In the genomic region with DNA sequence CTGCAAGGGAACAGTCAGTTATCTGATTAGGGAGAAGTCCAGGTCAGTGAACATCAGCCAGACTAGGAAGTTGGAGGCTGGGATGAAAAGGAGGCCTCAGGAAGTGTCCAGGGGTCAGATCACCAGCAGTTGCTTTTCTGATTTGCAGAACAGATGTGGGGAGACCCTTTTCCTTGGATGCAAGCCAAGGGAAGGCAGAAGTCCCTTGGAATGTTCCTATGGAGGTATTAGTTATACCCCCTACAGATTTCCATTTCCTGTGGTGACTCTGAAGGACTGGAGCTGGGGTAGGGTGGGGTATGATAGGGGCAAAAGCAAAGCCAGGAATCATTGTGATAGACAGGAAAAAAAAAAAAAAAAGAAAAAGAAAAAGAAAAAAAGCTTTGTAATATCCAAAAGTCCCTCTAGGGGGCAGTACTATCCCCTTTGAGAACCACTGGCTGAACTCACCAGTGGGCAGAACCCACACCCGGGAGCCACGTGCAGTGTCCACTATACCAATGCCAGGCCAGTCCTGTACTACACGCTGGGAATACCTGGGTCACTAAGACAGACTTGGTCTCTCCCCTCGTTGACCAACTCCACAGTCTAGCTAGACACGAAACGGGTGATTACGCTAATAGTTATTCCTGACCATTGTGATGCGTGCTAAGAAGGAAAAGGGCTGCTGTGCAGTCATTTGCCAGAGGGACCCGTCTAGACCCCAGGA, we compare ENCODE assay signal across 10 cellular contexts. TPM values are rescaled to one million over a fixed set of nuclear protein-coding genes. Genes with fewer than 3 reads are reported as not detected.
DNase-seq lines count a peak whose midpoint lies in the region; ATAC-seq, FAIRE-seq and TF ChIP-seq lines count a peak whose summit lies in the region.
"Had no signal": no experiment of that assay in that cellular context is flagged by ENCODE, and none has a peak within 500 bp of the region (broad histone marks: within the 10 kb centered on the region; RNA-seq: fewer than 3 reads in every experiment).

No MANE protein-coding gene starts in this region.

- H3K27ac ChIP-seq in H1 (ENCODE audit: low read depth, low read length) = no peak overlapping the region

- H4K20me1 ChIP-seq in H1 (replicated peaks in 1 of 2; ENCODE audit: control insufficient read depth in 1 of 2, insufficient read depth in 2 of 2, low read length in 2 of 2) = peaks cover 10 to 11% of the 10 kb centered on the region in 2 experiments

- H4K8ac ChIP-seq in H1 (ENCODE audit: extremely low read depth, insufficient read depth, low read length) = no peak overlapping the region

- no peak overlapping the region for H3K4ac ChIP-seq in H1 (replicated peaks; ENCODE audit: insufficient read length, low read depth, low read length)

- H4K5ac ChIP-seq in H1 (ENCODE audit: insufficient read length, low read depth, low read length) = no peak overlapping the region

- H3K9me3 ChIP-seq in H1 (ENCODE audit: insufficient read depth in 2 of 2, low read depth in 1 of 2, low read length in 1 of 2) = no peaks in the 10 kb centered on the region

- H3K36me3 ChIP-seq in H1 (ENCODE audit: control insufficient read depth in 2 of 4, insufficient read depth in 4 of 4, low read length in 3 of 4) = no peaks in the 10 kb centered on the region

- H3K4me1 Mint-ChIP-seq in mesothelial cell of epicardium = peaks cover 11% of the 10 kb centered on the region

- H2BK15ac ChIP-seq in H1 (ENCODE audit: low read length) = no peak overlapping the region

- no peak overlapping the region for H3K9ac ChIP-seq in H1 (replicated peaks in 1 of 4; ENCODE audit: extremely low read depth in 1 of 4, low read depth in 3 of 4, low read length in 3 of 4)

- H3K4me3 Mint-ChIP-seq in mesothelial cell of epicardium = no peak overlapping the region

- H3K23ac ChIP-seq in H1 (ENCODE audit: insufficient read length) = no peak overlapping the region

- H3K4me2 ChIP-seq in H1 (ENCODE audit: insufficient read depth in 1 of 2, low read depth in 2 of 2, low read length in 2 of 2) = peak overlapping the region; percentile 44 to 60

- no peak for ATAC-seq in HG03520 (IDR thresholded peaks at IDR 0.05; ENCODE audit: unreplicated experiment)

- no peak overlapping the region for H2BK5ac ChIP-seq in H1 (ENCODE audit: low read depth, low read length)

- TF ChIP-seq CTCF in H1 (IDR thresholded peaks at IDR 0.05; ENCODE audit: control extremely low read depth in 1 of 3, insufficient read depth in 1 of 3, low read depth in 1 of 3, low read length in 3 of 3) = peak in 2 of 3 experiments; percentile 47 to 48; a peak in 2 of 4 replicates
- TF ChIP-seq CTCF in mesothelial cell of epicardium (IDR thresholded peaks at IDR 0.05; ENCODE audit: unreplicated experiment) = peak; percentile 58

- FAIRE-seq in H1 (lab: Jason Lieb, UNC) = no peak

- no peak overlapping the region for H2BK120ac ChIP-seq in H1 (replicated peaks; ENCODE audit: low read depth, low read length)

- WGBS in H1 (ENCODE audit: extremely low coverage in 1 of 2, insufficient coverage in 1 of 2, insufficient read length in 1 of 2, insufficient replicate concordance in 2 of 2, low coverage in 1 of 2, low lambda C conversion rate in 2 of 2, missing lambda C conversion rate in 1 of 2), 2 experiments = 33% methylated on average over 9 of the region's 9 CpGs; no CpG with 5 or more reads in 1 of the 2 experiments

- H3K27ac Mint-ChIP-seq in mesothelial cell of epicardium = no peak overlapping the region

- H3K23me2 ChIP-seq in H1 (ENCODE audit: low read depth, low read length) = peaks cover 1% of the 10 kb centered on the region; the same call in 1 of the 2 replicates

- no peak overlapping the region for H3K4me3 ChIP-seq in H1 (ENCODE audit: extremely low read depth in 1 of 4, insufficient read depth in 2 of 4, low read depth in 3 of 4, low read length in 4 of 4)

- peaks cover 8 to 29% (median 17%) of the 10 kb centered on the region in 4 experiments for H3K4me1 ChIP-seq in H1 (replicated peaks in 1 of 4; ENCODE audit: control insufficient read depth in 3 of 4, insufficient read depth in 4 of 4, low read length in 3 of 4)

- no peaks in the 10 kb centered on the region for H3K79me2 ChIP-seq in H1 (ENCODE audit: control insufficient read depth in 1 of 2, insufficient read depth in 2 of 2, low read length in 2 of 2)

- TF ChIP-seq POLR2A in H1 (IDR thresholded peaks at IDR 0.05; ENCODE audit: control extremely low read depth in 1 of 2, low read depth in 2 of 2, low read length in 2 of 2) = no peak

- H2BK12ac ChIP-seq in H1 (ENCODE audit: low read depth, low read length) = no peak overlapping the region

- no peak overlapping the region for H4K91ac ChIP-seq in H1 (replicated peaks; ENCODE audit: insufficient read length, low read length)

- no peak overlapping the region for H3K56ac ChIP-seq in H1 (replicated peaks; ENCODE audit: insufficient read length, low read depth, low read length)

- no peak for TF ChIP-seq EP300 in H1 (IDR thresholded peaks at IDR 0.05; ENCODE audit: borderline replicate concordance in 1 of 2, low read depth in 2 of 2, low read length in 2 of 2)

- H2BK20ac ChIP-seq in H1 (ENCODE audit: low read length) = no peak overlapping the region

- H3K79me1 ChIP-seq in H1 (ENCODE audit: low read depth, low read length) = no peaks in the 10 kb centered on the region

- no peak overlapping the region for H3K18ac ChIP-seq in H1 (ENCODE audit: extremely low read depth, low read length)

- CTCF ChIA-PET in H1 (lab: Charles Lee; ENCODE audit: partially characterized antibody) = interaction anchor here (0.7 to 11.9 kb wide), 23 partner anchors 9 to 317 kb away, joined by 3 to 238 read pairs (median 5); a partner anchor contains a TSS

- DNase-seq in DMS114 treated with DMSO at 0.1 percent for 48 hours (lab: John Stamatoyannopoulos, UW; ENCODE audit: unreplicated experiment) = peak; percentile 14
- DNase-seq in LHCN-M2 (ENCODE audit: low read depth) = peak; percentile 47
- peak in 1 of 2 experiments; percentile 67 for DNase-seq in H1 (ENCODE audit: low read depth in 1 of 2, low spot score in 2 of 2)
- peak in 1 of 2 experiments; percentile 7 for DNase-seq in mesothelial cell of epicardium (ENCODE audit: low spot score in 2 of 2, unreplicated experiment in 2 of 2)
- DNase-seq in NCI-H510A treated with DMSO at 0.1 percent for 48 hours (lab: John Stamatoyannopoulos, UW) = no peak
- DNase-seq in D341Med (ENCODE audit: low spot score) = no peak
- no peak for DNase-seq in mesenteric fat pad (ENCODE audit: low spot score)
- DNase-seq: NCI-H774, retina had no signal

- H2AFZ ChIP-seq in H1 (ENCODE audit: low read length) = no peak overlapping the region

- POLR2A ChIA-PET in H1 (lab: Charles Lee; ENCODE audit: partially characterized antibody) = interaction anchor here (1.0 to 1.6 kb wide), 2 partner anchors 9 to 128 kb away, joined by 4 to 10 read pairs; no protein-coding TSS in a partner anchor

- no peak overlapping the region for H2AK5ac ChIP-seq in H1 (ENCODE audit: low read depth, low read length)

- TF ChIP-seq RAD21 in H1 (IDR thresholded peaks at IDR 0.05 in 1 of 2, conservative IDR thresholded peaks at IDR 0.05 in 1 of 2; ENCODE audit: low read depth in 2 of 2, low read length in 2 of 2) = peak; percentile 53 to 57

- H3K14ac ChIP-seq in H1 (ENCODE audit: insufficient read length) = no peak overlapping the region

- peaks cover 24 to 66% (median 57%) of the 10 kb centered on the region in 4 experiments for H3K27me3 ChIP-seq in H1 (replicated peaks in 1 of 4; ENCODE audit: control insufficient read depth in 3 of 4, extremely low read depth in 1 of 4, insufficient read depth in 3 of 4, low read length in 3 of 4)

- no peaks in the 10 kb centered on the region for H3K36me3 Mint-ChIP-seq in mesothelial cell of epicardium

- H3K27me3 Mint-ChIP-seq in mesothelial cell of epicardium (ENCODE audit: low read depth) = peaks cover 18% of the 10 kb centered on the region

- no peaks in the 10 kb centered on the region for H3K9me3 Mint-ChIP-seq in mesothelial cell of epicardium

TF ChIP-seq in H1, 55 proteins besides CTCF, POLR2A, EP300 and RAD21 (continues in another document):
- no peak for TF ChIP-seq FOSL1 (IDR thresholded peaks at IDR 0.05; ENCODE audit: insufficient read depth, low read depth, low read length)
- no peak for TF ChIP-seq ASH2L (IDR thresholded peaks at IDR 0.05; ENCODE audit: low read length)
- TF ChIP-seq TEAD4 (IDR thresholded peaks at IDR 0.05; ENCODE audit: low read depth, low read length) = no peak
- no peak for TF ChIP-seq SIX5 (IDR thresholded peaks at IDR 0.05; ENCODE audit: low read depth, low read length)
- TF ChIP-seq SP2 (IDR thresholded peaks at IDR 0.05; ENCODE audit: low read length) = no peak
- TF ChIP-seq KDM4A (IDR thresholded peaks at IDR 0.05; ENCODE audit: low read depth, low read length, severe bottlenecking) = no peak
- TF ChIP-seq, protein P1, sequence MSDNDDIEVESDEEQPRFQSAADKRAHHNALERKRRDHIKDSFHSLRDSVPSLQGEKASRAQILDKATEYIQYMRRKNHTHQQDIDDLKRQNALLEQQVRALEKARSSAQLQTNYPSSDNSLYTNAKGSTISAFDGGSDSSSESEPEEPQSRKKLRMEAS (IDR thresholded peaks at IDR 0.05) = no peak
- no peak for TF ChIP-seq CEBPB (IDR thresholded peaks at IDR 0.05; ENCODE audit: low read depth, low read length)
- no peak for TF ChIP-seq JUN (IDR thresholded peaks at IDR 0.05; ENCODE audit: low read depth, low read length)
- TF ChIP-seq PHF8 (conservative IDR thresholded peaks at IDR 0.05; ENCODE audit: low read depth, low read length) = no peak
- TF ChIP-seq, protein P2, sequence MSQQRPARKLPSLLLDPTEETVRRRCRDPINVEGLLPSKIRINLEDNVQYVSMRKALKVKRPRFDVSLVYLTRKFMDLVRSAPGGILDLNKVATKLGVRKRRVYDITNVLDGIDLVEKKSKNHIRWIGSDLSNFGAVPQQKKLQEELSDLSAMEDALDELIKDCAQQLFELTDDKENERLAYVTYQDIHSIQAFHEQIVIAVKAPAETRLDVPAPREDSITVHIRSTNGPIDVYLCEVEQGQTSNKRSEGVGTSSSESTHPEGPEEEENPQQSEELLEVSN (IDR thresholded peaks at IDR 0.05) = no peak
- TF ChIP-seq SIRT6 (IDR thresholded peaks at IDR 0.05; ENCODE audit: low read length) = no peak
- no peak for TF ChIP-seq CBX8 (IDR thresholded peaks at IDR 0.05; ENCODE audit: borderline replicate concordance, low read depth, low read length)

RNA-seq across cellular contexts. Expression of a gene that starts 7.4 kb away (rescaled TPM):
- total RNA-seq in LHCN-M2 (2014; rRNA removed) = 44.2 and 59.5 TPM in 2 replicates
- 173 TPM for polyA plus RNA-seq in LHCN-M2 (2012)
- total RNA-seq in H1 (2021; fragmentation: NEBNext Ultra II Directional; extraction: Animal tissue kit (Norgen Biotek cat#: 25700)) = 7.1 and 8.5 TPM in 2 replicates
- 5.8 and 6.6 TPM in 2 replicates for polyA plus RNA-seq in H1 (2011; rRNA removed)
- 2.5 TPM for polyA plus RNA-seq in H1 (2011; cell fraction: cytosol; rRNA removed)
- polyA plus RNA-seq in H1 (2011; cell fraction: nucleus; rRNA removed) = 9.9 TPM
- 6.1 to 8.1 TPM (median 7.4 TPM) in 4 replicates for polyA plus RNA-seq in H1 (2012, experiment 1 of 2)
- 6.2 TPM for polyA plus RNA-seq in H1 (2012, experiment 2 of 2)
- polyA plus RNA-seq in H1 (2013, experiment 1 of 2) = 4.5 TPM
- 3.6 TPM for polyA plus RNA-seq in H1 (2013, experiment 2 of 2)
- 7.3 and 8.0 TPM in 2 replicates for polyA minus RNA-seq in H1 (2011; rRNA and poly(A)+ RNA removed)
- polyA minus RNA-seq in H1 (2011; cell fraction: cytosol; rRNA and poly(A)+ RNA removed) = 6.2 TPM
- 6.8 TPM for polyA minus RNA-seq in H1 (2011; cell fraction: nucleus; rRNA and poly(A)+ RNA removed)
- total RNA-seq in mesothelial cell of epicardium = 0.96 to 2.1 TPM (median 1.4 TPM) in 3 replicates
- total RNA-seq in mesenteric fat pad = 54.1 TPM

Comparison
In these comparisons a context has a peak if more than half of its experiments do, and no peak if none do; other contexts are left out.
1. DNase-seq: peak in DMS114 treated with DMSO at 0.1 percent for 48 hours (single experiment) and LHCN-M2 (single experiment); none in NCI-H510A treated with DMSO at 0.1 percent for 48 hours (single experiment), D341Med (single experiment) and mesenteric fat pad (single experiment).